In the genomic region with DNA sequence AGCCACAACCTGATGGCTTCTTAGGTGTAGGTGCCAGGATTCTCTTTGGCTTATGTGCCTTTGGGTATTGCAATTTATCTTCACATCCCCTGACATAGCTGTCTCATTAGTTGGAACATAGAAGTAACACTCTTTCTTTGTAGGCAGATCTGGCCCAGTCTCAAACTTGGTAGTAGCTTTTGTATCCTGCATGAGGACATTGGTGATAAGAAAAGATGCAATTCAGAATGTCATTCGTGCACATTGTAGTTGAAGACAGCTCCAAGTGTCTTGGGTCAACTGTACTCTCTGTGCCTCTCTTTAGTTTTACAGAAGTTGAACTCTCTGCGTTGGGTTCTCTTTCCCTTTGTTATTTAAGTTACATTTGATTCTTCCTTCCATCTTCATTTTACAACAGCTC, we compare ENCODE assay signal across 8 cellular contexts.
"Had no signal": no experiment of that assay in that cellular context is flagged by ENCODE, and none has a peak within 500 bp of the region (broad histone marks: within the 10 kb centered on the region; RNA-seq: fewer than 3 reads in every experiment).

No MANE protein-coding gene starts in this region.

- H3K4me3 ChIP-seq: GM12878 had no signal

- FAIRE-seq: G401.6, GM12878, GM12891, GM12892, GM18507, GM19239 had no signal

- ATAC-seq: GM12878 had no signal

- DNase-seq: GDM1, GF-D8 had no signal
